ENCODE assay signal across 13 cellular contexts in genomic region chr10:24467094-24467493, GRCh38.
DNase-seq lines count a peak whose midpoint lies in the region; ATAC-seq and TF ChIP-seq lines count a peak whose summit lies in the region.
"Had no signal": no experiment of that assay in that cellular context is flagged by ENCODE, and none has a peak within 500 bp of the region (broad histone marks: within the 10 kb centered on the region; RNA-seq: fewer than 3 reads in every experiment).

No MANE protein-coding gene starts in this region.

- H3K36me3 ChIP-seq in kidney epithelial cell (ENCODE audit: control insufficient read depth, insufficient read depth, low read length), result no peaks in the 10 kb centered on the region

- TF ChIP-seq CTCF in kidney epithelial cell (IDR thresholded peaks at IDR 0.05; ENCODE audit: insufficient read depth, low read length, poor library complexity, severe bottlenecking), result no peak

- H3K27me3 Mint-ChIP-seq in activated T-helper 17 cell treated with anti-CD3 and anti-CD28 coated beads, Interleukin-2, amount 50 U/mL, for 72 hours, result peaks cover 14% of the 10 kb centered on the region

- peak overlapping the region; percentile 52 for H3K4me3 ChIP-seq in kidney epithelial cell (ENCODE audit: low read depth, low read length)
- peak overlapping the region in 5 of 7 experiments; percentile 1 to 39 (median 9) for H3K4me3 ChIP-seq in skin epidermis

- peaks cover 5% of the 10 kb centered on the region for H3K36me3 Mint-ChIP-seq in activated T-helper 17 cell treated with anti-CD3 and anti-CD28 coated beads, Interleukin-2, amount 50 U/mL, for 72 hours (ENCODE audit: low read depth)
- H3K36me3 Mint-ChIP-seq: stimulated activated memory B cell treated with anti-CD40 and anti-IgM and Interleukin-4, amounts not matched to agents 10 μg/mL and 1 μg/mL and 100 μg/mL, for 72 hours had no signal

- ATAC-seq in activated T-helper 17 cell treated with anti-CD3 and anti-CD28 coated beads, Interleukin-2, amount 50 U/mL, for 72 hours (replicated peaks), result no peak
- no peak for ATAC-seq in HG02938 (IDR thresholded peaks at IDR 0.05; ENCODE audit: unreplicated experiment)
- ATAC-seq: stimulated activated memory B cell treated with anti-CD40 and anti-IgM and Interleukin-4, amounts not matched to agents 10 μg/mL and 1 μg/mL and 100 μg/mL, for 72 hours had no signal

- H3K9me3 Mint-ChIP-seq in activated T-helper 17 cell treated with anti-CD3 and anti-CD28 coated beads, Interleukin-2, amount 50 U/mL, for 72 hours, result peaks cover 4% of the 10 kb centered on the region

- H3K4me3 Mint-ChIP-seq in activated T-helper 17 cell treated with anti-CD3 and anti-CD28 coated beads, Interleukin-2, amount 50 U/mL, for 72 hours, result peak overlapping the region; percentile 10
- H3K4me3 Mint-ChIP-seq: stimulated activated memory B cell treated with anti-CD40 and anti-IgM and Interleukin-4, amounts not matched to agents 10 μg/mL and 1 μg/mL and 100 μg/mL, for 72 hours had no signal

- peak overlapping the region in 6 of 21 experiments; percentile 2 to 80 (median 20) for H3K27ac ChIP-seq in skin epidermis

- H3K27ac Mint-ChIP-seq in activated T-helper 17 cell treated with anti-CD3 and anti-CD28 coated beads, Interleukin-2, amount 50 U/mL, for 72 hours, result no peak overlapping the region
- H3K27ac Mint-ChIP-seq: stimulated activated memory B cell treated with anti-CD40 and anti-IgM and Interleukin-4, amounts not matched to agents 10 μg/mL and 1 μg/mL and 100 μg/mL, for 72 hours had no signal

- peaks cover 37% of the 10 kb centered on the region for H3K4me1 Mint-ChIP-seq in activated T-helper 17 cell treated with anti-CD3 and anti-CD28 coated beads, Interleukin-2, amount 50 U/mL, for 72 hours

- DNase-seq in HT-29 (ENCODE audit: low spot score) (peak; percentile 49), kidney epithelial cell (ENCODE audit: low read depth) (no peak), NCI-H2171 treated with DMSO at 0.1 percent for 48 hours (lab: John Stamatoyannopoulos, UW) (no peak)
- DNase-seq in stimulated activated CD4-positive, alpha-beta T cell treated with anti-CD3 and anti-CD28 coated beads, Interleukin-1b, Interleukin-23, amount 100 ng/mL, for 48 hours, result no peak
- no peak for DNase-seq in activated CD8-positive, alpha-beta memory T cell treated with anti-CD3 and anti-CD28 coated beads, Interleukin-2, amount 50 U/mL, for 4 hours
- DNase-seq: activated CD8-positive, alpha-beta memory T cell treated with anti-CD3 and anti-CD28 coated beads for 24 hours; aorta; NCI-H345; stimulated activated CD4-positive, alpha-beta T cell treated with anti-CD3 and anti-CD28 coated beads, Interleukin-15, amount 100 ng/mL, for 24 hours had no signal

- H3K27me3 ChIP-seq in kidney epithelial cell (ENCODE audit: control insufficient read depth, insufficient read depth, low read length), result no peaks in the 10 kb centered on the region
